Comparison of ENCODE assay signal across 30 cellular contexts in the genomic region with DNA sequence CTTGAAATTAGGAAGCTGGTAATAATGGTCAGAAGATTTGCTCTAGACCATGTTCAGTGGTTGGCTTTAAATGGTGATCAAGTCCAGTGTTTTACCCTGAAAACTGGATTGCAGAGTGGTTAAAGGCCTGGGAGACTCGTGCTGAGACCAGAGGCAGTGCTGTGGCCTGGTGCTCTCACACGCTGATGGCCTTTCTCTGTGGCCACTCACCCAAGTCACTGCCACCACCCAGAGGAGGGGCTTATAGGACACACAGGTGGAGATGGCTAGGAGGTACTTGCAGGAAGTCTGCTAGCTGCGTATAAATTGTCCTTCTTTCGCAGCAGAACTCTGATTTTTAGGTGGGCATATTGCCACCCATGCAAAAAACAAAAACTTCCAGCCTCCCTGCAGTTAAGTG. TPM values are rescaled to one million over a fixed set of nuclear protein-coding genes. Genes with fewer than 3 reads are reported as not detected.
DNase-seq lines count a peak whose midpoint lies in the region; ATAC-seq and TF ChIP-seq lines count a peak whose summit lies in the region.
"Had no signal": no experiment of that assay in that cellular context is flagged by ENCODE, and none has a peak within 500 bp of the region (broad histone marks: within the 10 kb centered on the region; RNA-seq: fewer than 3 reads in every experiment).

No MANE protein-coding gene starts in this region.

- peak; percentile 3 for DNase-seq in activated CD4-positive, alpha-beta memory T cell treated with anti-CD3 and anti-CD28 coated beads for 36 hours
- no peak for DNase-seq in activated CD4-positive, alpha-beta memory T cell treated with anti-CD3 and anti-CD28 coated beads, Interleukin-2, amount 10 ng/mL, durations not matched to agents 7 days and 5 days
- DNase-seq in Caco-2 (no peak), endodermal cell (peak; percentile 39), spleen (peak; percentile 36), HuH-7 (ENCODE audit: low spot score) (no peak), NCI-H146 (lab: John Stamatoyannopoulos, UW) (no peak)
- DNase-seq: 8988T; ACHN; BE2C; Calu3; CD8-positive, alpha-beta memory T cell; DMS153; DND-41; Kasumi-1; NCI-H1105; NCI-H1436 treated with DMSO at 0.1 percent for 48 hours; NCI-H1930; NCI-H2107; NCI-H446 treated with DMSO at 0.1 percent for 48 hours; NCI-H526; NCI-H82; PC-9; Right ventricle myocardium superior; RPMI8226 had no signal

- POLR2A ChIA-PET in activated CD4-positive, alpha-beta memory T cell treated with anti-CD3 and anti-CD28 coated beads for 36 hours (lab: Charles Lee), result no interaction called here
- POLR2A ChIA-PET in activated CD4-positive, alpha-beta memory T cell treated with anti-CD3 and anti-CD28 coated beads, Interleukin-2, amount 10 ng/mL, durations not matched to agents 7 days and 5 days (lab: Charles Lee), result interaction anchor here (1.4 kb wide), 1 partner anchor 10 kb away, joined by 3 read pairs; no protein-coding TSS in a partner anchor
- POLR2A ChIA-PET in Caco-2 (lab: Charles Lee), result no interaction called here

- 86 to 91% methylated on average over 2 to 4 of the region's 4 CpGs for WGBS in endodermal cell (ENCODE audit: insufficient coverage in 1 of 2, insufficient read length in 1 of 2), 2 experiments
- 85 to 96% (median 88%) methylated on average over 4 of the region's 4 CpGs for WGBS in spleen, 5 donors

- peaks cover 7% of the 10 kb centered on the region for H3K27me3 Mint-ChIP-seq in activated CD4-positive, alpha-beta memory T cell treated with anti-CD3 and anti-CD28 coated beads for 36 hours
- peaks cover 18% of the 10 kb centered on the region for H3K27me3 Mint-ChIP-seq in activated CD4-positive, alpha-beta memory T cell treated with anti-CD3 and anti-CD28 coated beads, Interleukin-2, amount 10 ng/mL, durations not matched to agents 7 days and 5 days
- no peaks in the 10 kb centered on the region for H3K27me3 Mint-ChIP-seq in Caco-2 (ENCODE audit: insufficient read depth, unreplicated experiment)
- peaks cover 2% of the 10 kb centered on the region for H3K27me3 Mint-ChIP-seq in endodermal cell (ENCODE audit: insufficient read depth)

- no peak for TF ChIP-seq POLR2A in spleen (IDR thresholded peaks at IDR 0.05)

- no peak overlapping the region for H3K4me3 Mint-ChIP-seq in activated CD4-positive, alpha-beta memory T cell treated with anti-CD3 and anti-CD28 coated beads for 36 hours
- H3K4me3 Mint-ChIP-seq in activated CD4-positive, alpha-beta memory T cell treated with anti-CD3 and anti-CD28 coated beads, Interleukin-2, amount 10 ng/mL, durations not matched to agents 7 days and 5 days, result no peak overlapping the region
- H3K4me3 Mint-ChIP-seq in Caco-2 (ENCODE audit: unreplicated experiment) (no peak overlapping the region), endodermal cell (no peak overlapping the region)
- H3K4me3 Mint-ChIP-seq: CD14-positive monocyte; CD8-positive, alpha-beta memory T cell had no signal

- no TSS peak for BruUV-seq in Caco-2 (replicated peaks; lab: Mats Ljungman, UMichigan)

- H3K4me1 ChIP-seq in Caco-2 (peaks cover 46% of the 10 kb centered on the region), endodermal cell (ENCODE audit: control insufficient read depth, insufficient read depth, low read length) (peaks cover 4% of the 10 kb centered on the region), spleen (peaks cover 0 to 3% (median 0%) of the 10 kb centered on the region in 6 donors)
- H3K4me1 ChIP-seq: SJSA1 had no signal

- no peak overlapping the region for H3K9ac ChIP-seq in endodermal cell (ENCODE audit: extremely low read depth, low read length, poor library complexity, severe bottlenecking)

- H3K36me3 ChIP-seq in Caco-2 (ENCODE audit: control insufficient read depth, insufficient read depth, low read length) (no peaks in the 10 kb centered on the region), endodermal cell (ENCODE audit: control insufficient read depth, insufficient read depth, low read length) (no peaks in the 10 kb centered on the region), spleen (no peaks in the 10 kb centered on the region)
- H3K36me3 ChIP-seq: BE2C, SJSA1 had no signal

- peaks cover 22% of the 10 kb centered on the region for H3K4me1 Mint-ChIP-seq in activated CD4-positive, alpha-beta memory T cell treated with anti-CD3 and anti-CD28 coated beads for 36 hours (ENCODE audit: low read depth)
- peaks cover 48% of the 10 kb centered on the region for H3K4me1 Mint-ChIP-seq in activated CD4-positive, alpha-beta memory T cell treated with anti-CD3 and anti-CD28 coated beads, Interleukin-2, amount 10 ng/mL, durations not matched to agents 7 days and 5 days
- H3K4me1 Mint-ChIP-seq in Caco-2 (ENCODE audit: low read depth, unreplicated experiment) (peaks cover 24% of the 10 kb centered on the region), endodermal cell (peaks cover 17% of the 10 kb centered on the region)

- ATAC-seq in GM18861 (IDR thresholded peaks at IDR 0.05; ENCODE audit: unreplicated experiment), result no peak
- ATAC-seq: K562 had no signal

- CTCF ChIA-PET in activated CD4-positive, alpha-beta memory T cell treated with anti-CD3 and anti-CD28 coated beads for 36 hours (lab: Charles Lee), result interaction anchor here (1.1 to 2.7 kb wide), 2 partner anchors 12 to 106 kb away, joined by 4 to 12 read pairs; no protein-coding TSS in a partner anchor
- CTCF ChIA-PET in activated CD4-positive, alpha-beta memory T cell treated with anti-CD3 and anti-CD28 coated beads, Interleukin-2, amount 10 ng/mL, durations not matched to agents 7 days and 5 days (lab: Charles Lee), result interaction anchor here (1.7 to 2.1 kb wide), 2 partner anchors 9 to 204 kb away, joined by 3 to 6 read pairs; a partner anchor contains a TSS
- CTCF ChIA-PET in Caco-2 (lab: Charles Lee), result no interaction called here

- no peak overlapping the region for H3K27ac Mint-ChIP-seq in activated CD4-positive, alpha-beta memory T cell treated with anti-CD3 and anti-CD28 coated beads for 36 hours
- no peak overlapping the region for H3K27ac Mint-ChIP-seq in activated CD4-positive, alpha-beta memory T cell treated with anti-CD3 and anti-CD28 coated beads, Interleukin-2, amount 10 ng/mL, durations not matched to agents 7 days and 5 days
- H3K27ac Mint-ChIP-seq in Caco-2 (ENCODE audit: unreplicated experiment), result peak overlapping the region; percentile 88
- no peak overlapping the region for H3K27ac Mint-ChIP-seq in endodermal cell
- H3K27ac Mint-ChIP-seq: CD14-positive monocyte; CD8-positive, alpha-beta memory T cell had no signal

- no peaks in the 10 kb centered on the region for H3K36me3 Mint-ChIP-seq in activated CD4-positive, alpha-beta memory T cell treated with anti-CD3 and anti-CD28 coated beads for 36 hours
- no peaks in the 10 kb centered on the region for H3K36me3 Mint-ChIP-seq in activated CD4-positive, alpha-beta memory T cell treated with anti-CD3 and anti-CD28 coated beads, Interleukin-2, amount 10 ng/mL, durations not matched to agents 7 days and 5 days (ENCODE audit: low read depth)
- H3K36me3 Mint-ChIP-seq in Caco-2 (ENCODE audit: insufficient read depth, unreplicated experiment) (no peaks in the 10 kb centered on the region), endodermal cell (ENCODE audit: low read depth) (no peaks in the 10 kb centered on the region)
- H3K36me3 Mint-ChIP-seq: CD14-positive monocyte; CD8-positive, alpha-beta memory T cell had no signal

- H3K27ac ChIP-seq in endodermal cell (ENCODE audit: low read depth, low read length), result no peak overlapping the region
- H3K27ac ChIP-seq in spleen, result no peak overlapping the region
- H3K27ac ChIP-seq: PC-9, SJSA1 had no signal

- intact Hi-C loops in activated CD4-positive, alpha-beta memory T cell treated with anti-CD3 and anti-CD28 coated beads for 36 hours (cut with micrococcal nuclease), result no loop called here
- intact Hi-C loops in Caco-2 (cut with micrococcal nuclease; ENCODE audit: unreplicated experiment), result no loop called here
- intact Hi-C loops in spleen (cut with DNase I; ENCODE audit: low total_unique reads), result no loop called here

- TF ChIP-seq CTCF in Caco-2 (IDR thresholded peaks at IDR 0.05; ENCODE audit: insufficient read depth in 1 of 2, low read depth in 1 of 2, low read length in 1 of 2, severe bottlenecking in 1 of 2, unreplicated experiment in 1 of 2), result no peak
- no peak for TF ChIP-seq CTCF in endodermal cell (conservative IDR thresholded peaks at IDR 0.05)
- TF ChIP-seq CTCF in spleen (IDR thresholded peaks at IDR 0.05 in 8 of 11, conservative IDR thresholded peaks at IDR 0.05 in 3 of 11), result no peak

- H3K4me3 ChIP-seq in Caco-2 (ENCODE audit: low read depth, low read length) (no peak overlapping the region), endodermal cell (ENCODE audit: low read length) (no peak overlapping the region), spleen (no peak overlapping the region)
- H3K4me3 ChIP-seq: K562, PC-9, SJSA1 had no signal

- no peaks in the 10 kb centered on the region for H3K9me3 Mint-ChIP-seq in activated CD4-positive, alpha-beta memory T cell treated with anti-CD3 and anti-CD28 coated beads for 36 hours
- no peaks in the 10 kb centered on the region for H3K9me3 Mint-ChIP-seq in activated CD4-positive, alpha-beta memory T cell treated with anti-CD3 and anti-CD28 coated beads, Interleukin-2, amount 10 ng/mL, durations not matched to agents 7 days and 5 days
- H3K9me3 Mint-ChIP-seq in Caco-2 (ENCODE audit: unreplicated experiment) (no peaks in the 10 kb centered on the region), endodermal cell (no peaks in the 10 kb centered on the region)
- H3K9me3 Mint-ChIP-seq: CD14-positive monocyte; CD8-positive, alpha-beta memory T cell had no signal

- H3K27me3 ChIP-seq in Caco-2 (replicated peaks; ENCODE audit: control insufficient read depth, insufficient read depth, low read length) (no peaks in the 10 kb centered on the region), endodermal cell (ENCODE audit: control insufficient read depth, insufficient read depth, low read length, poor library complexity, severe bottlenecking) (peaks cover 6% of the 10 kb centered on the region), spleen (replicated peaks in 1 of 7) (peaks cover 0 to 7% (median 0%) of the 10 kb centered on the region in 7 donors)

- H3K9me3 ChIP-seq in Caco-2, result no peaks in the 10 kb centered on the region
- H3K9me3 ChIP-seq in endodermal cell (ENCODE audit: control insufficient read depth, low read length), result no peaks in the 10 kb centered on the region
- H3K9me3 ChIP-seq in spleen, result no peaks in the 10 kb centered on the region
- H3K9me3 ChIP-seq: BE2C, SJSA1 had no signal

RNA-seq across cellular contexts. Expression of a gene that starts 6.2 kb away (rescaled TPM):
- 10 to 100 TPM; 43.6 to 45.0 TPM for total RNA-seq in activated CD4-positive, alpha-beta memory T cell treated with anti-CD3 and anti-CD28 coated beads for 36 hours
- 10 to 100 TPM; 25.0 to 25.3 TPM for total RNA-seq in activated CD4-positive, alpha-beta memory T cell treated with anti-CD3 and anti-CD28 coated beads, Interleukin-2, amount 10 ng/mL, durations not matched to agents 7 days and 5 days
- total RNA-seq in Caco-2 (2022), result 31.6 TPM in 2 replicates
- 10 to 100 TPM; 16.9 to 17.3 TPM for total RNA-seq in endodermal cell
- 6.8 TPM for polyA plus RNA-seq in endodermal cell (2013, experiment 1 of 2)
- 7.0 TPM for polyA plus RNA-seq in endodermal cell (2013, experiment 2 of 2)
- 10 to 100 TPM; 20.4 to 33.2 (median 22.1) TPM for total RNA-seq in spleen
- 1 to 10 TPM; 5.5 to 9.7 (median 7.7) TPM for polyA plus RNA-seq in spleen

RNA-seq across cellular contexts. Expression of a gene that starts 42.3 kb away (rescaled TPM):
- total RNA-seq in activated CD4-positive, alpha-beta memory T cell treated with anti-CD3 and anti-CD28 coated beads for 36 hours, result not detected
- total RNA-seq in activated CD4-positive, alpha-beta memory T cell treated with anti-CD3 and anti-CD28 coated beads, Interleukin-2, amount 10 ng/mL, durations not matched to agents 7 days and 5 days, result not detected
- total RNA-seq in Caco-2 (2022) (1.4 and 1.8 TPM in 2 replicates), endodermal cell (not detected), spleen (not detected)
- polyA plus RNA-seq in endodermal cell (2013, experiment 1 of 2), result not detected
- not detected for polyA plus RNA-seq in endodermal cell (2013, experiment 2 of 2)
- not detected for polyA plus RNA-seq in spleen
- total RNA-seq: CD8-positive, alpha-beta memory T cell; K562; M059J; PC-9; Right ventricle myocardium superior; SJSA1 had no signal
- polyA plus RNA-seq: CD14-positive monocyte; CD8-positive, alpha-beta memory T cell had no signal

Comparison
In these comparisons a context has a peak if more than half of its experiments do, and no peak if none do; other contexts are left out.
1. DNase-seq: peak in activated CD4-positive, alpha-beta memory T cell treated with anti-CD3 and anti-CD28 coated beads for 36 hours (single experiment), endodermal cell (single experiment) and spleen (single experiment); none in activated CD4-positive, alpha-beta memory T cell treated with anti-CD3 and anti-CD28 coated beads, Interleukin-2, amount 10 ng/mL, durations not matched to agents 7 days and 5 days (single experiment), Caco-2 (0 of 2), HuH-7 (single experiment) and NCI-H146 (single experiment).